In the genomic region with DNA sequence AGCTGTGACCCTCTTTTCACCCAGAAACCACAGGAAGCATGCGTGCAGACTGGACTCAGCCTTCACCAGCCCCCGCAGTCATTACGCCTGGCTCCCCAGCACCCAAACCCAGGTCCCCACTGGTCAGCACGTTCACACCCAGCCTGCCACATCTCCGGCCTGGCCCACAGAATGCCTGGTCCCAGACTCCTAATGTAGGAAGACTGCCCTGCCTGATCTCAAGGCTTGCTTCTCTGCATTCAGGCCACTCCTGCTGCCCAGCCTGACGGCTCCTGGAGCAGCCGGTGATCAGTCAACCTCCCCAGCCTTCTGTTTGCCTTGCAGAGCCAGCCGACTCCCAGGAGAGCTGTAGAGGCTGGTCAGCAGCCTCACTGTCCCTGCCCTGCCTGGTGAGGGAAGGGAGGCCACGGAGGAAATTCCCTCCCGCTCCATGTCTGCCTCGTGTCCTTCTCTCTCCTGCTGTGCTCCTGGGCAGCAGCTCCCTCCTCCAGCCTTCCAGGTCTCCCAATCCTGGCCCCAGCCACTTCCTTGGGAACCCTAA, we compare ENCODE assay signal across 15 cellular contexts. TPM values are rescaled to one million over a fixed set of nuclear protein-coding genes. Genes with fewer than 3 reads are reported as not detected.
A peak's percentile ranks its signal among the peaks of the same experiment; 100 is the strongest.
DNase-seq lines count a peak whose midpoint lies in the region; ATAC-seq and TF ChIP-seq lines count a peak whose summit lies in the region.
"Had no signal": no experiment of that assay in that cellular context is flagged by ENCODE, and none has a peak within 500 bp of the region (broad histone marks: within the 10 kb centered on the region; RNA-seq: fewer than 3 reads in every experiment).

No MANE protein-coding gene starts in this region.

- DNase-seq in SKM-1 treated with dmso at 0.1 percent for 144 hours (lab: John Stamatoyannopoulos, UW; ENCODE audit: unreplicated experiment) (peak; percentile 7), SKM-1 (lab: John Stamatoyannopoulos, UW; ENCODE audit: unreplicated experiment) (no peak), coronary artery (ENCODE audit: low spot score) (no peak), right lobe of liver (peak in 2 of 3 donors; percentile 14 to 38), suprapubic skin (ENCODE audit: low spot score in 2 of 2) (peak; percentile 56 to 65)
- no peak for DNase-seq in activated CD4-positive, alpha-beta T cell treated with anti-CD3 and anti-CD28 coated beads, Interleukin-2, amount 50 U/mL, for 48 hours
- DNase-seq: 8988T; activated CD8-positive, alpha-beta memory T cell treated with anti-CD3 and anti-CD28 coated beads, Interleukin-2, amount 50 U/mL, for 48 hours; amygdala; effector memory CD8-positive, alpha-beta T cell; NCI-H524; SHP77 had no signal

- H3K27me3 ChIP-seq in right lobe of liver (no peaks in the 10 kb centered on the region), suprapubic skin (no peaks in the 10 kb centered on the region)
- H3K27me3 ChIP-seq: upper lobe of left lung had no signal

- TF ChIP-seq CTCF in coronary artery (IDR thresholded peaks at IDR 0.05) (no peak), right lobe of liver (IDR thresholded peaks at IDR 0.05) (no peak), suprapubic skin (IDR thresholded peaks at IDR 0.05) (no peak)

- no peak for ATAC-seq in right lobe of liver
- no peak for ATAC-seq in GM19397 (IDR thresholded peaks at IDR 0.05; ENCODE audit: unreplicated experiment)
- no peak for ATAC-seq in GM21737 (IDR thresholded peaks at IDR 0.05; ENCODE audit: unreplicated experiment)
- ATAC-seq: effector memory CD8-positive, alpha-beta T cell had no signal

- no peak for TF ChIP-seq POLR2A in right lobe of liver (IDR thresholded peaks at IDR 0.05)
- TF ChIP-seq POLR2A in suprapubic skin (IDR thresholded peaks at IDR 0.05) = no peak

- H3K9me3 ChIP-seq in right lobe of liver = no peaks in the 10 kb centered on the region
- H3K9me3 ChIP-seq in suprapubic skin = no peaks in the 10 kb centered on the region
- H3K9me3 ChIP-seq: upper lobe of left lung had no signal

- H3K4me3 ChIP-seq in coronary artery (no peak overlapping the region), right lobe of liver (no peak overlapping the region), suprapubic skin (no peak overlapping the region)
- H3K4me3 ChIP-seq: upper lobe of left lung had no signal

- H3K4me1 ChIP-seq in right lobe of liver (no peaks in the 10 kb centered on the region), suprapubic skin (peaks cover 15% of the 10 kb centered on the region)

- H3K36me3 ChIP-seq in right lobe of liver (no peaks in the 10 kb centered on the region), suprapubic skin (no peaks in the 10 kb centered on the region)
- H3K36me3 ChIP-seq: upper lobe of left lung had no signal

- 16% methylated on average over 6 of the region's 11 CpGs for WGBS in right lobe of liver (ENCODE audit: insufficient coverage, low coverage, low lambda C conversion rate, missing lambda C conversion rate)
- 68% methylated on average over 11 of the region's 11 CpGs for whole genome bisulfite sequencing in suprapubic skin

- intact Hi-C loops in right lobe of liver (cut with DNase I) = no loop called here

- peak overlapping the region; percentile 51 to 66 for H3K27ac ChIP-seq in coronary artery
- no peak overlapping the region for H3K27ac ChIP-seq in right lobe of liver
- H3K27ac ChIP-seq in suprapubic skin = no peak overlapping the region
- H3K27ac ChIP-seq: upper lobe of left lung had no signal

- TF ChIP-seq EP300 in suprapubic skin (IDR thresholded peaks at IDR 0.05) = no peak

RNA-seq across cellular contexts. Expression of a gene that starts 25.4 kb away (rescaled TPM):
- total RNA-seq in right lobe of liver = 10 to 100 TPM in 5 of 6 experiments, 1 to 10 TPM in 1; 6.3 to 18.9 (median 13.5) TPM
- 1 to 10 TPM; 3.1 to 5.5 (median 4.3) TPM for total RNA-seq in suprapubic skin

Comparison
In these comparisons a context has a peak if more than half of its experiments do, and no peak if none do; other contexts are left out.
1. DNase-seq: peak in SKM-1 treated with dmso at 0.1 percent for 144 hours (single experiment), right lobe of liver (2 of 3) and suprapubic skin (2 of 2); none in SKM-1 (single experiment), coronary artery (single experiment) and activated CD4-positive, alpha-beta T cell treated with anti-CD3 and anti-CD28 coated beads, Interleukin-2, amount 50 U/mL, for 48 hours (0 of 2).
2. H3K27ac ChIP-seq: peak in coronary artery (2 of 2); none in right lobe of liver (0 of 3) and suprapubic skin (single experiment).